Comparison of ENCODE assay signal across 9 cellular contexts in genomic region chr2:241933175-241933911, GRCh38.
A peak's percentile ranks its signal among the peaks of the same experiment; 100 is the strongest.
DNase-seq lines count a peak whose midpoint lies in the region; ATAC-seq and TF ChIP-seq lines count a peak whose summit lies in the region.
"Had no signal": no experiment of that assay in that cellular context is flagged by ENCODE, and none has a peak within 500 bp of the region (broad histone marks: within the 10 kb centered on the region; RNA-seq: fewer than 3 reads in every experiment).

No MANE protein-coding gene starts in this region.

- no peak overlapping the region for H2BK120ac ChIP-seq in IMR-90 (ENCODE audit: low read depth, low read length)

- no peaks in the 10 kb centered on the region for H3K79me1 ChIP-seq in IMR-90 (ENCODE audit: low read depth in 1 of 2, low read length in 2 of 2)

- H2BK5ac ChIP-seq in IMR-90 (ENCODE audit: low read depth, low read length, poor library complexity, severe bottlenecking) = no peak overlapping the region

- H3K4me1 ChIP-seq in IMR-90 (ENCODE audit: control insufficient read depth, insufficient read depth, low read length) (peaks cover 4% of the 10 kb centered on the region; the same call in 1 of the 2 replicates), smooth muscle cell (ENCODE audit: low read depth) (peaks cover 5% of the 10 kb centered on the region)

- no peak overlapping the region for H2BK15ac ChIP-seq in IMR-90 (ENCODE audit: low read depth, low read length)

- intact Hi-C loops in IMR-90 (cut with micrococcal nuclease) = no loop called here

- H3K27ac ChIP-seq in IMR-90 (ENCODE audit: insufficient read depth, low read length) = no peak overlapping the region
- peak overlapping the region; percentile 80 for H3K27ac ChIP-seq in layer of hippocampus (ENCODE audit: low read depth, low read length)
- peak overlapping the region; percentile 63 for H3K27ac ChIP-seq in smooth muscle cell (ENCODE audit: low read depth)

- H2AK9ac ChIP-seq in IMR-90 (replicated peaks; ENCODE audit: low read depth, low read length, poor library complexity) = no peak overlapping the region

- H4K91ac ChIP-seq in IMR-90 (ENCODE audit: insufficient read depth, low read depth, low read length) = no peak overlapping the region

- no peak overlapping the region for H4K5ac ChIP-seq in IMR-90 (ENCODE audit: low read depth, low read length)

- H3K4ac ChIP-seq in IMR-90 (ENCODE audit: low read depth, low read length) = no peak overlapping the region

- H3K4me1 Mint-ChIP-seq in nephron progenitor cell = peaks cover 10% of the 10 kb centered on the region

- BruUV-seq in IMR-90 (replicated peaks; lab: Mats Ljungman, UMichigan) = no TSS peak

- H3K9me1 ChIP-seq in IMR-90 (ENCODE audit: insufficient read depth, low read length) = no peaks in the 10 kb centered on the region

- H3K27ac Mint-ChIP-seq in nephron progenitor cell = no peak overlapping the region

- H3K23ac ChIP-seq in IMR-90 (ENCODE audit: low read depth, low read length) = no peak overlapping the region

- H3K56ac ChIP-seq in IMR-90 (ENCODE audit: extremely low read depth, insufficient read depth, low read length) = no peak overlapping the region

- H2AFZ ChIP-seq in IMR-90 (replicated peaks; ENCODE audit: low read length, poor library complexity) = no peak overlapping the region
- H2AFZ ChIP-seq in smooth muscle cell (ENCODE audit: low read depth) = peak overlapping the region; percentile 19

- H2AK5ac ChIP-seq in IMR-90 (ENCODE audit: low read depth, low read length) = no peak overlapping the region

- H3K4me3 Mint-ChIP-seq in nephron progenitor cell = no peak overlapping the region

- CTCF ChIA-PET in IMR-90 (lab: Yijun Ruan, JAX) = interaction anchor here (0.6 to 1.1 kb wide), 2 partner anchors 17 to 231 kb away, joined by 3 to 4 read pairs; partner anchors contain the start of gene ING5

- peak; percentile 67 for ATAC-seq in IMR-90 (ENCODE audit: low read depth)
- ATAC-seq in GM18867 (IDR thresholded peaks at IDR 0.05; ENCODE audit: unreplicated experiment) = no peak

- H3K14ac ChIP-seq in IMR-90 (replicated peaks; ENCODE audit: low read depth, low read length) = no peak overlapping the region

- no peaks in the 10 kb centered on the region for H4K20me1 ChIP-seq in IMR-90 (ENCODE audit: insufficient read depth, low read length)
- H4K20me1 ChIP-seq in smooth muscle cell (ENCODE audit: low read depth) = peaks cover 6% of the 10 kb centered on the region

- peaks cover 14% of the 10 kb centered on the region for H3K9me3 Mint-ChIP-seq in nephron progenitor cell

- in situ Hi-C loops in IMR-90 (cut with MboI; ENCODE audit: low sequenced_read_pairs) = no loop called here

- no peak overlapping the region for H2BK20ac ChIP-seq in IMR-90 (ENCODE audit: low read depth, low read length)

- peaks cover 8% of the 10 kb centered on the region for H3K27me3 Mint-ChIP-seq in nephron progenitor cell (ENCODE audit: low read depth, poor library complexity)

- H3K27me3 ChIP-seq in IMR-90 (ENCODE audit: control insufficient read depth, insufficient read depth, low read length) (peaks cover 9% of the 10 kb centered on the region; the same call in 1 of the 2 replicates), layer of hippocampus (ENCODE audit: control insufficient read depth, insufficient read depth, low read length) (no peaks in the 10 kb centered on the region), smooth muscle cell (ENCODE audit: low read depth) (no peaks in the 10 kb centered on the region)

- H3K79me2 ChIP-seq in smooth muscle cell (ENCODE audit: low read depth) = no peaks in the 10 kb centered on the region

- POLR2A ChIA-PET in IMR-90 (lab: Charles Lee; ENCODE audit: unreplicated experiment) = no interaction called here

- no peak for TF ChIP-seq RAD21 in IMR-90 (IDR thresholded peaks at IDR 0.05; ENCODE audit: low read length)

- peaks cover 8% of the 10 kb centered on the region for H3K36me3 Mint-ChIP-seq in nephron progenitor cell (ENCODE audit: low read depth)

- TF ChIP-seq POLR2A in IMR-90 (IDR thresholded peaks at IDR 0.05; ENCODE audit: low read depth, low read length) = no peak

- DNase-seq in IMR-90 = no peak
- peak in 29 of 56 donors; percentile 6 to 75 (median 40) for DNase-seq in amygdala (lab: John Stamatoyannopoulos, UW)
- no peak for DNase-seq in smooth muscle cell (lab: John Stamatoyannopoulos, UW; ENCODE audit: unreplicated experiment)
- no peak for DNase-seq in NCI-H187 treated with DMSO at 0.1 percent for 48 hours (lab: John Stamatoyannopoulos, UW)
- DNase-seq in nephron progenitor cell = no peak
- no peak for DNase-seq in effector CD4-positive, alpha-beta T cell
- DNase-seq: NCI-H2171 had no signal

- WGBS in IMR-90 (ENCODE audit: extremely low coverage in 2 of 2, insufficient read length in 1 of 2), 2 experiments = 13% methylated on average over 4 of the region's 11 CpGs; no CpG with 5 or more reads in 1 of the 2 experiments
- WGBS in smooth muscle cell (ENCODE audit: low lambda C conversion rate) = 23% methylated on average over 11 of the region's 11 CpGs

- H3F3A ChIP-seq in smooth muscle cell (ENCODE audit: low read depth) = peaks cover 11% of the 10 kb centered on the region

- H3K4me2 ChIP-seq in IMR-90 (ENCODE audit: low read depth, low read length) (no peak overlapping the region; the same call in 1 of the 2 replicates), smooth muscle cell (peak overlapping the region; percentile 79)

- dilution Hi-C loops in IMR-90 (cut with HindIII; ENCODE audit: low sequenced_read_pairs, unreplicated experiment) = no loop called here

- no peaks in the 10 kb centered on the region for H3K36me3 ChIP-seq in IMR-90 (ENCODE audit: control insufficient read depth, insufficient read depth, low read length)
- no peaks in the 10 kb centered on the region for H3K36me3 ChIP-seq in smooth muscle cell (ENCODE audit: low read depth)

- H3K9me3 ChIP-seq in IMR-90 (ENCODE audit: control insufficient read depth, insufficient read depth, low read length) (peaks cover 3% of the 10 kb centered on the region; the same call in 1 of the 2 replicates), smooth muscle cell (replicated peaks; ENCODE audit: low read depth) (no peaks in the 10 kb centered on the region)

- H3K9ac ChIP-seq in IMR-90 (ENCODE audit: low read depth, low read length) (no peak overlapping the region), smooth muscle cell (ENCODE audit: low read depth) (no peak overlapping the region)

- no peak overlapping the region for H3K18ac ChIP-seq in IMR-90 (ENCODE audit: low read depth, low read length)

- H3K4me3 ChIP-seq in IMR-90 (ENCODE audit: insufficient read depth, low read depth, low read length) (no peak overlapping the region), smooth muscle cell (peak overlapping the region; percentile 17)

- H4K8ac ChIP-seq in IMR-90 (ENCODE audit: low read depth in 2 of 2, low read length in 2 of 2) = no peak overlapping the region

- TF ChIP-seq CTCF in IMR-90 (conservative IDR thresholded peaks at IDR 0.05; ENCODE audit: low read depth, low read length) (no peak), smooth muscle cell (IDR thresholded peaks at IDR 0.05; ENCODE audit: borderline replicate concordance, insufficient read depth, poor library complexity, severe bottlenecking) (no peak), nephron progenitor cell (IDR thresholded peaks at IDR 0.05) (no peak)

TF ChIP-seq in IMR-90, 13 proteins besides CTCF, POLR2A, EP300 and RAD21:
- TF ChIP-seq MAFK (IDR thresholded peaks at IDR 0.05; ENCODE audit: low read depth, low read length) (peak; percentile 67), RFX5 (IDR thresholded peaks at IDR 0.05; ENCODE audit: low read depth, low read length) (no peak)

Comparison
In these comparisons a context has a peak if more than half of its experiments do, and no peak if none do; other contexts are left out.
1. DNase-seq: peak in amygdala (29 of 56); none in IMR-90 (single experiment), smooth muscle cell (single experiment), NCI-H187 treated with DMSO at 0.1 percent for 48 hours (single experiment), nephron progenitor cell (single experiment) and effector CD4-positive, alpha-beta T cell (single experiment).